Comparison of ENCODE assay signal across 15 cellular contexts in the genomic region with DNA sequence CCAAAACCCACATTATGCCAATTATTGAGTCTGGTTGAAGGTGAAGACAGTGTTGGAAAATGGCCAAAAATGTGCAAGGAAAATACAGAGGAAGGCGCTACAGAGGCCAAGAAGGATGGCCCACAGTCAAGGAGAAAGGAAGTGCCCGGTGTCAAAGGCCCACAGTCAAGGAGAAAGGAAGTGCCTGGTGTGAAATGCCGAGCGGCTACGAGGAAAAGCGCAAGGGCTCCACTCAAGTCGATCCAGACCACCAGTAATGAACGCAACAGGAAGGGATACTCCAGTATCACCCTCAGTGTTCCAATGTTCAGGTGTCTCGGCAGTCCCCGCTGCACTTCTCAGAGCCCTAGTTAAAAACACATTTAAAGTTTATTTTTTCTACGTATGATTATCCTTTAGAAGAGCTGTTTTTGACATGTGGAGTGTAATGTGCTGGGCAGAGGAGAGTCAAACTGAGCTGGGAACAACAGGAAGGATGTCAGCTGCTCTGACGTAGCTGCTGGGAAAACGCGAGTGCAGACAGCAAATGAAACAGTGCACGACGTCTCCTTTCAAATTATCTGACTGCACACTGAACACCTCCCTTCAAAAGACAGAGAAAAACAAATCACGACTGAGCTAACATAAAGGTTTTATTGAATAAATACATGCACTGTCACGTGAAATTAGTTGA. TPM values are rescaled to one million over a fixed set of nuclear protein-coding genes. Genes with fewer than 3 reads are reported as not detected.
DNase-seq lines count a peak whose midpoint lies in the region; ATAC-seq, FAIRE-seq and TF ChIP-seq lines count a peak whose summit lies in the region.
"Had no signal": no experiment of that assay in that cellular context is flagged by ENCODE, and none has a peak within 500 bp of the region (broad histone marks: within the 10 kb centered on the region; RNA-seq: fewer than 3 reads in every experiment).

No MANE protein-coding gene starts in this region.

- H4K20me1 ChIP-seq in K562 (replicated peaks; ENCODE audit: control insufficient read depth, insufficient read depth, low read length), result no peaks in the 10 kb centered on the region

- H3K9me3 ChIP-seq in K562 (replicated peaks; ENCODE audit: control insufficient read depth, insufficient read depth, low read depth, low read length), result no peaks in the 10 kb centered on the region
- H3K9me3 ChIP-seq in mesodermal cell (ENCODE audit: control insufficient read depth, low read length), result no peaks in the 10 kb centered on the region
- no peaks in the 10 kb centered on the region for H3K9me3 ChIP-seq in stomach
- no peaks in the 10 kb centered on the region for H3K9me3 ChIP-seq in A673 (ENCODE audit: low read depth, low read length, poor library complexity, severe bottlenecking)
- no peaks in the 10 kb centered on the region for H3K9me3 ChIP-seq in Caco-2
- H3K9me3 ChIP-seq: psoas muscle had no signal

- peaks cover 1 to 10% of the 10 kb centered on the region in 2 experiments; a peak in 4 of 5 replicates for H3K4me1 ChIP-seq in K562 (replicated peaks in 1 of 2; ENCODE audit: control insufficient read depth in 2 of 2, insufficient read depth in 2 of 2, low read length in 2 of 2)
- no peaks in the 10 kb centered on the region for H3K4me1 ChIP-seq in mesodermal cell (ENCODE audit: control insufficient read depth, insufficient read depth, low read length, poor library complexity, severe bottlenecking)
- no peaks in the 10 kb centered on the region for H3K4me1 ChIP-seq in stomach
- H3K4me1 ChIP-seq in A673 (ENCODE audit: insufficient read depth, low read length, poor library complexity, severe bottlenecking), result peaks cover 11% of the 10 kb centered on the region
- H3K4me1 ChIP-seq in Caco-2, result no peaks in the 10 kb centered on the region
- H3K4me1 ChIP-seq: psoas muscle had no signal

- no peak for TF ChIP-seq RAD21 in K562 (CRISPR knock-in tag; conservative IDR thresholded peaks at IDR 0.05 in 1 of 2, IDR thresholded peaks at IDR 0.05 in 1 of 2)

- BruUV-seq in K562 (replicated peaks; lab: Mats Ljungman, UMichigan), result no TSS peak
- no TSS peak for BruUV-seq in A673 (replicated peaks; lab: Mats Ljungman, UMichigan)
- no TSS peak for BruUV-seq in Caco-2 (replicated peaks; lab: Mats Ljungman, UMichigan)

- H3K4me3 Mint-ChIP-seq in activated naive CD4-positive, alpha-beta T cell treated with anti-CD3 and anti-CD28 coated beads, Interleukin-2, amount 50 U/mL, for 24 hours, result no peak overlapping the region
- no peak overlapping the region for H3K4me3 Mint-ChIP-seq in Caco-2 (ENCODE audit: unreplicated experiment)

- WGBS in K562 (ENCODE audit: insufficient coverage, low coverage, missing lambda C conversion rate), result 77% methylated on average over 18 of the region's 18 CpGs
- 85 to 93% methylated on average over 11 to 14 of the region's 18 CpGs for WGBS in mesodermal cell (ENCODE audit: insufficient coverage in 2 of 2), 2 experiments
- 64 to 76% (median 68%) methylated on average over 18 of the region's 18 CpGs for WGBS in stomach, 5 donors

- H3K4me3 ChIP-seq in K562 (no peak overlapping the region), mesodermal cell (ENCODE audit: extremely low read depth, insufficient read depth, low read length, poor library complexity, severe bottlenecking) (no peak overlapping the region), stomach (no peak overlapping the region), A673 (ENCODE audit: low read depth, low read length, poor library complexity, severe bottlenecking) (no peak overlapping the region), Caco-2 (ENCODE audit: low read depth, low read length) (no peak overlapping the region)
- H3K4me3 ChIP-seq: lung, psoas muscle had no signal

- no peak overlapping the region for H2AFZ ChIP-seq in K562 (ENCODE audit: low read depth, low read length)

- H3K79me2 ChIP-seq in K562 (ENCODE audit: control insufficient read depth, insufficient read depth, low read length), result no peaks in the 10 kb centered on the region

- TF ChIP-seq POLR2A in K562 (conservative IDR thresholded peaks at IDR 0.05) (no peak), stomach (IDR thresholded peaks at IDR 0.05) (no peak)

- H3K27ac ChIP-seq in K562 (ENCODE audit: extremely low read depth, low read depth, low read length), result no peak overlapping the region
- H3K27ac ChIP-seq in mesodermal cell (ENCODE audit: low read depth, low read length, severe bottlenecking), result peak overlapping the region; percentile 29
- peak overlapping the region in 4 of 5 donors; percentile 18 to 54 (median 36) for H3K27ac ChIP-seq in stomach
- H3K27ac ChIP-seq in A673 (ENCODE audit: low read depth, low read length, poor library complexity, severe bottlenecking), result no peak overlapping the region
- H3K27ac ChIP-seq: psoas muscle had no signal

- TF ChIP-seq EP300 in K562 (IDR thresholded peaks at IDR 0.05; ENCODE audit: low read length), result no peak
- no peak for TF ChIP-seq EP300 in stomach (IDR thresholded peaks at IDR 0.05)

- H3K36me3 ChIP-seq in K562 (ENCODE audit: control insufficient read depth, insufficient read depth, low read length) (peaks cover 51% of the 10 kb centered on the region), mesodermal cell (ENCODE audit: control insufficient read depth, insufficient read depth, low read length) (peaks cover 48% of the 10 kb centered on the region), stomach (peaks cover 17 to 59% (median 55%) of the 10 kb centered on the region in 4 donors), A673 (ENCODE audit: insufficient read depth, low read length, poor library complexity, severe bottlenecking) (no peaks in the 10 kb centered on the region), Caco-2 (ENCODE audit: control insufficient read depth, insufficient read depth, low read length) (no peaks in the 10 kb centered on the region)

- intact Hi-C loops in K562 (cut with micrococcal nuclease), result no loop called here
- intact Hi-C loops in stomach (cut with DNase I; ENCODE audit: low total_unique reads), result no loop called here
- intact Hi-C loops in A673 (cut with micrococcal nuclease; ENCODE audit: unreplicated experiment), result no loop called here
- intact Hi-C loops in Caco-2 (cut with micrococcal nuclease; ENCODE audit: unreplicated experiment), result no loop called here

- H3K4me2 ChIP-seq in K562 (ENCODE audit: insufficient read depth, low read length), result no peak overlapping the region

- no peak for ATAC-seq in K562
- ATAC-seq: esophagus mucosa, psoas muscle had no signal

- H3K27ac Mint-ChIP-seq in activated naive CD4-positive, alpha-beta T cell treated with anti-CD3 and anti-CD28 coated beads, Interleukin-2, amount 50 U/mL, for 24 hours, result peak overlapping the region; percentile 44
- no peak overlapping the region for H3K27ac Mint-ChIP-seq in Caco-2 (ENCODE audit: unreplicated experiment)

- CTCF ChIA-PET in K562 (lab: Yijun Ruan, JAX; ENCODE audit: low intra/inter-chr PET ratio) (no interaction called here), A673 (lab: Charles Lee) (no interaction called here), Caco-2 (lab: Charles Lee) (no interaction called here)

- H3K9ac ChIP-seq in K562 (ENCODE audit: insufficient read depth in 1 of 2, low read depth in 2 of 2, low read length in 2 of 2), result no peak overlapping the region

- no peaks in the 10 kb centered on the region for H3K27me3 Mint-ChIP-seq in activated naive CD4-positive, alpha-beta T cell treated with anti-CD3 and anti-CD28 coated beads, Interleukin-2, amount 50 U/mL, for 24 hours
- H3K27me3 Mint-ChIP-seq in Caco-2 (ENCODE audit: insufficient read depth, unreplicated experiment), result no peaks in the 10 kb centered on the region

- in situ Hi-C loops in K562 (cut with MboI), result no loop called here

- H3K27me3 ChIP-seq in K562 (ENCODE audit: control insufficient read depth in 2 of 2, insufficient read depth in 2 of 2, low read length in 2 of 2), result no peaks in the 10 kb centered on the region
- H3K27me3 ChIP-seq in stomach, result no peaks in the 10 kb centered on the region
- no peaks in the 10 kb centered on the region for H3K27me3 ChIP-seq in A673 (replicated peaks; ENCODE audit: insufficient read depth, low read depth, low read length, poor library complexity)
- H3K27me3 ChIP-seq in Caco-2 (replicated peaks; ENCODE audit: control insufficient read depth, insufficient read depth, low read length), result no peaks in the 10 kb centered on the region

- no peaks in the 10 kb centered on the region for H3K9me1 ChIP-seq in K562 (ENCODE audit: control insufficient read depth, insufficient read depth, low read length)

- POLR2A ChIA-PET in K562 (lab: Yijun Ruan, JAX), result interaction anchor here (0.6 to 2.8 kb wide), 5 partner anchors 8 to 15 kb away, joined by 3 to 14 read pairs (median 6); no protein-coding TSS in a partner anchor
- POLR2A ChIA-PET in A673 (lab: Charles Lee; ENCODE audit: low non-redundant PET), result no interaction called here
- POLR2A ChIA-PET in Caco-2 (lab: Charles Lee), result no interaction called here

- no peaks in the 10 kb centered on the region for H3K9me3 Mint-ChIP-seq in activated naive CD4-positive, alpha-beta T cell treated with anti-CD3 and anti-CD28 coated beads, Interleukin-2, amount 50 U/mL, for 24 hours
- no peaks in the 10 kb centered on the region for H3K9me3 Mint-ChIP-seq in Caco-2 (ENCODE audit: unreplicated experiment)

- FAIRE-seq in K562 (lab: Jason Lieb, UNC), result no peak

- TF ChIP-seq CTCF in K562 (IDR thresholded peaks at IDR 0.05 in 2 of 3, conservative IDR thresholded peaks at IDR 0.05 in 1 of 3; ENCODE audit: insufficient read depth in 2 of 3, low read depth in 1 of 3, low read length in 3 of 3) (no peak), stomach (IDR thresholded peaks at IDR 0.05) (no peak), A673 (conservative IDR thresholded peaks at IDR 0.05; ENCODE audit: low read depth, low read length) (no peak), Caco-2 (IDR thresholded peaks at IDR 0.05; ENCODE audit: insufficient read depth in 1 of 2, low read depth in 1 of 2, low read length in 1 of 2, severe bottlenecking in 1 of 2, unreplicated experiment in 1 of 2) (no peak)

- no peaks in the 10 kb centered on the region for H3K4me1 Mint-ChIP-seq in activated naive CD4-positive, alpha-beta T cell treated with anti-CD3 and anti-CD28 coated beads, Interleukin-2, amount 50 U/mL, for 24 hours
- H3K4me1 Mint-ChIP-seq in Caco-2 (ENCODE audit: low read depth, unreplicated experiment), result no peaks in the 10 kb centered on the region

- no peak for DNase-seq in activated naive CD4-positive, alpha-beta T cell (lab: John Stamatoyannopoulos, UW)
- DNase-seq in K562 (ENCODE audit: extremely low read depth in 1 of 4, low spot score in 3 of 4) (no peak), stomach (no peak), COR-L47 (lab: John Stamatoyannopoulos, UW) (no peak), A673 (ENCODE audit: low spot score) (no peak), Caco-2 (no peak)
- DNase-seq: activated T-cell treated with anti-CD3 and anti-CD28 coated beads, Interleukin-2, amount 50 U/mL, for 48 hours; NCI-H187 treated with DMSO at 0.1 percent for 48 hours; NCI-H748 treated with DMSO at 0.1 percent for 48 hours; psoas muscle; stimulated activated CD4-positive, alpha-beta T cell treated with anti-CD3 and anti-CD28 coated beads, Interleukin-1b, Interleukin-23, amount 100 ng/mL, for 48 hours had no signal

- H3K36me3 Mint-ChIP-seq in activated naive CD4-positive, alpha-beta T cell treated with anti-CD3 and anti-CD28 coated beads, Interleukin-2, amount 50 U/mL, for 24 hours, result peaks cover 8% of the 10 kb centered on the region
- H3K36me3 Mint-ChIP-seq in Caco-2 (ENCODE audit: insufficient read depth, unreplicated experiment), result peaks cover 32% of the 10 kb centered on the region

RNA-seq across cellular contexts. Expression of a gene that starts 25.9 kb away (rescaled TPM):
- 177 and 316 TPM in 2 replicates for total RNA-seq in K562 (2011; cell fraction: chromatin; rRNA removed; ENCODE audit: low replicate concordance)
- total RNA-seq in K562 (2011; cell fraction: nucleolus; rRNA removed), result 101 and 122 TPM in 2 replicates
- 178 and 208 TPM in 2 replicates for total RNA-seq in K562 (2011; cell fraction: nucleoplasm; rRNA removed)
- total RNA-seq in K562 (2014; rRNA removed) (47.2 and 50.6 TPM in 2 replicates), K562 (2014; rRNA removed; fragmentation: Illumina TruSeq; extraction: Trizol) (75.9 and 83.0 TPM in 2 replicates), K562 (2015; rRNA removed; fragmentation: Illumina TruSeq; extraction: Trizol) (65.1 and 70.1 TPM in 2 replicates), K562 (2021) (103 and 127 TPM in 2 replicates), stomach (10 to 100 TPM in 4 of 5 donors, 1 to 10 TPM in 1; 4.9 to 24.2 (median 21.6) TPM), A673 (2021) (127 and 129 TPM in 2 replicates), Caco-2 (2022) (67.3 and 67.6 TPM in 2 replicates)
- polyA plus RNA-seq in K562 (2011; rRNA removed) (75.0 and 124 TPM in 2 replicates), K562 (2014; fragmentation: Illumina TruSeq; extraction: Trizol) (78.8 and 86.1 TPM in 2 replicates), K562 (2014; fragmentation: Nextera tagmentation; extraction: Ambion mirVana) (10 to 100 TPM; 21.5 to 97.7 TPM), K562 (2014; rRNA removed) (94.6 and 97.2 TPM in 2 replicates), stomach (1 to 10 TPM; 2.6 to 4.0 (median 4.0) TPM)
- 54.9 and 63.1 TPM in 2 replicates for polyA plus RNA-seq in K562 (2011; cell fraction: cytosol; rRNA removed)
- 114 and 154 TPM in 2 replicates for polyA plus RNA-seq in K562 (2011; cell fraction: nucleus; rRNA removed)
- polyA plus RNA-seq in K562 (2012), result 71.2 and 97.6 TPM in 2 replicates
- polyA minus RNA-seq in K562 (2011; rRNA and poly(A)+ RNA removed), result 201 and 283 TPM in 2 replicates
- polyA minus RNA-seq in K562 (2011; cell fraction: cytosol; rRNA and poly(A)+ RNA removed), result 50.1 and 65.9 TPM in 2 replicates
- 111 and 112 TPM in 2 replicates for polyA minus RNA-seq in K562 (2011; cell fraction: nucleus; rRNA and poly(A)+ RNA removed)
- polyA plus RNA-seq in mesodermal cell (2013, experiment 1 of 2), result 37.3 TPM
- polyA plus RNA-seq in mesodermal cell (2013, experiment 2 of 2), result 38.9 TPM

Comparison
In these comparisons a context has a peak if more than half of its experiments do, and no peak if none do; other contexts are left out.
1. H3K27ac ChIP-seq: peak in mesodermal cell (single experiment) and stomach (4 of 5); none in K562 (single experiment) and A673 (single experiment).